Comparison of ENCODE assay signal across 14 cellular contexts in the genomic region with DNA sequence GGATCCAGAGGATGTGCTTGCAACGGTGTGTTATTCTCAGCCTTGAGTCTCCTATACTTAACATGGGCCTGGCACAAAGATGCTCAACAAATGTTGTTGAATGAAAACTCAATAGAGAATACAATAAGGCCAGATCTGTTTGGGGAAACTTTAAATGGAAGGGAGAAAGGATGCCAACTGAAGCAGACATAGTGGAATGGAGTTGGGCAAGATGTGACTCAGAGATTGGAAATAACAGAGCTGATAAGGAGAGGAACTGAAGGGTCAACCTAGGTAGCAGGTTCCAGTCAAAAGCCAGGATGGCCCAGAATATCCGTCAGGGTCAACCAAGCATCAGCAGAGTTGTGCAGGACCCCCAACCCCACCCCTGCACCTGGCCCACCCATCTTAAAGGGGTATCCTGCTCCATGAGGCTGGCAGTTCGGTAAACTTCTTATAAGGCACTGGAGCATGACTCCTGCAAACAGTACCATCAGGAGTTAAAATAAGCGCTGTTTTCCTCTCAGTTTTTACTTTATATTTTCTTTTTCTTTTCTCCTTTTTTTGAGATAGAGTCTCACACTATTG. TPM values are rescaled to one million over a fixed set of nuclear protein-coding genes. Genes with fewer than 3 reads are reported as not detected.
DNase-seq lines count a peak whose midpoint lies in the region; ATAC-seq and TF ChIP-seq lines count a peak whose summit lies in the region.
"Had no signal": no experiment of that assay in that cellular context is flagged by ENCODE, and none has a peak within 500 bp of the region (broad histone marks: within the 10 kb centered on the region; RNA-seq: fewer than 3 reads in every experiment).

No MANE protein-coding gene starts in this region.

- H3K36me3 Mint-ChIP-seq in activated naive CD4-positive, alpha-beta T cell treated with anti-CD3 and anti-CD28 coated beads, Interleukin-2, amount 50 U/mL, for 24 hours = no peaks in the 10 kb centered on the region
- H3K36me3 Mint-ChIP-seq: mesothelial cell of epicardium had no signal

- in situ Hi-C loops in brain microvascular endothelial cell (cut with HindIII; ENCODE audit: low pct_ligation_motif_present, low sequenced_read_pairs) = no loop called here

- no peaks in the 10 kb centered on the region for H3K9me3 Mint-ChIP-seq in activated naive CD4-positive, alpha-beta T cell treated with anti-CD3 and anti-CD28 coated beads, Interleukin-2, amount 50 U/mL, for 24 hours
- H3K9me3 Mint-ChIP-seq: mesothelial cell of epicardium had no signal

- H3K36me3 ChIP-seq in SK-N-MC (ENCODE audit: insufficient read depth, low read length) = no peaks in the 10 kb centered on the region
- no peaks in the 10 kb centered on the region for H3K36me3 ChIP-seq in brain microvascular endothelial cell (replicated peaks)
- H3K36me3 ChIP-seq in gastroesophageal sphincter = no peaks in the 10 kb centered on the region
- H3K36me3 ChIP-seq in upper lobe of left lung = no peaks in the 10 kb centered on the region
- H3K36me3 ChIP-seq: tibial artery had no signal

- no peak overlapping the region for H3K4me3 Mint-ChIP-seq in activated naive CD4-positive, alpha-beta T cell treated with anti-CD3 and anti-CD28 coated beads, Interleukin-2, amount 50 U/mL, for 24 hours

- TF ChIP-seq EP300 in gastroesophageal sphincter (IDR thresholded peaks at IDR 0.05) (no peak), upper lobe of left lung (IDR thresholded peaks at IDR 0.05) (no peak)

- H3K4me3 ChIP-seq in SK-N-MC (peak overlapping the region; percentile 99), fibroblast of the aortic adventitia (ENCODE audit: low read depth, low read length) (no peak overlapping the region), brain microvascular endothelial cell (ENCODE audit: low read depth, low read length) (no peak overlapping the region), gastroesophageal sphincter (no peak overlapping the region), upper lobe of left lung (no peak overlapping the region)

- 80 to 98% methylated on average over 2 to 4 of the region's 4 CpGs for WGBS in gastroesophageal sphincter (ENCODE audit: low coverage in 1 of 2), 2 donors
- WGBS in upper lobe of left lung, 2 donors = 96 to 97% methylated on average over 4 of the region's 4 CpGs

- peaks cover 41% of the 10 kb centered on the region for H3K4me1 Mint-ChIP-seq in activated naive CD4-positive, alpha-beta T cell treated with anti-CD3 and anti-CD28 coated beads, Interleukin-2, amount 50 U/mL, for 24 hours

- TF ChIP-seq POLR2A in gastroesophageal sphincter (IDR thresholded peaks at IDR 0.05) (no peak), upper lobe of left lung (IDR thresholded peaks at IDR 0.05) (no peak)

- no peak for TF ChIP-seq CTCF in fibroblast of the aortic adventitia (IDR thresholded peaks at IDR 0.05; ENCODE audit: insufficient read depth, low read length)
- no peak for TF ChIP-seq CTCF in brain microvascular endothelial cell (IDR thresholded peaks at IDR 0.05; ENCODE audit: low read depth, low read length, missing control alignments)
- no peak for TF ChIP-seq CTCF in gastroesophageal sphincter (IDR thresholded peaks at IDR 0.05)
- TF ChIP-seq CTCF in upper lobe of left lung (IDR thresholded peaks at IDR 0.05) = no peak

- peaks cover 2% of the 10 kb centered on the region for H3K27me3 Mint-ChIP-seq in activated naive CD4-positive, alpha-beta T cell treated with anti-CD3 and anti-CD28 coated beads, Interleukin-2, amount 50 U/mL, for 24 hours

- peaks cover 2% of the 10 kb centered on the region for H3K27me3 ChIP-seq in brain microvascular endothelial cell (replicated peaks)
- H3K27me3 ChIP-seq in gastroesophageal sphincter = peaks cover 13% of the 10 kb centered on the region
- H3K27me3 ChIP-seq in upper lobe of left lung = no peaks in the 10 kb centered on the region

- H3K9me3 ChIP-seq in SK-N-MC (ENCODE audit: low read depth, low read length) (no peaks in the 10 kb centered on the region), gastroesophageal sphincter (no peaks in the 10 kb centered on the region), upper lobe of left lung (no peaks in the 10 kb centered on the region)
- H3K9me3 ChIP-seq: tibial artery had no signal

- H3K27ac Mint-ChIP-seq in activated naive CD4-positive, alpha-beta T cell treated with anti-CD3 and anti-CD28 coated beads, Interleukin-2, amount 50 U/mL, for 24 hours = peak overlapping the region; percentile 56

- ATAC-seq in gastroesophageal sphincter (no peak), upper lobe of left lung (ENCODE audit: low FRiP score in 2 of 2) (no peak)

- H3K4me1 ChIP-seq in gastroesophageal sphincter = peaks cover 0 to 27% (median 3%) of the 10 kb centered on the region in 3 donors
- peaks cover 7 to 29% (median 14%) of the 10 kb centered on the region in 4 donors for H3K4me1 ChIP-seq in upper lobe of left lung

- H3K27ac ChIP-seq in SK-N-MC (peak overlapping the region; percentile 90; the same call in 1 of the 2 replicates), brain microvascular endothelial cell (no peak overlapping the region), gastroesophageal sphincter (peak overlapping the region in 2 of 4 donors; percentile 89 to 91), upper lobe of left lung (no peak overlapping the region)

- DNase-seq in activated naive CD4-positive, alpha-beta T cell (lab: John Stamatoyannopoulos, UW) = no peak
- DNase-seq in SK-N-MC (ENCODE audit: low read depth, low spot score) (no peak), fibroblast of the aortic adventitia (ENCODE audit: low read depth) (peak; percentile 30), brain microvascular endothelial cell (no peak), SW480 (ENCODE audit: low spot score) (no peak), upper lobe of left lung (no peak)
- DNase-seq: NCI-H1417 treated with DMSO at 0.1 percent for 48 hours, NCI-H748 treated with DMSO at 0.1 percent for 48 hours, SW 1271 had no signal

- H3K9ac ChIP-seq in SK-N-MC (ENCODE audit: insufficient read length) = peak overlapping the region; percentile 99

RNA-seq across cellular contexts. Expression of a gene that starts 1.0 kb away (rescaled TPM):
- total RNA-seq in fibroblast of the aortic adventitia (ENCODE audit: low replicate concordance) (0.82 and 4.5 TPM in 2 replicates), gastroesophageal sphincter (1 to 10 TPM; 2.6 to 4.7 (median 3.4) TPM), upper lobe of left lung (1 to 10 TPM in 5 of 6 donors, under 1 TPM in 1; 0.44 to 4.9 (median 4.2) TPM)

RNA-seq across cellular contexts. Expression of a gene that starts 15.7 kb away (rescaled TPM):
- total RNA-seq in fibroblast of the aortic adventitia (ENCODE audit: low replicate concordance) (21.6 and 27.9 TPM in 2 replicates), gastroesophageal sphincter (10 to 100 TPM; 15.3 to 27.5 (median 19.0) TPM), upper lobe of left lung (10 to 100 TPM; 21.1 to 58.9 (median 30.8) TPM)

RNA-seq across cellular contexts. Expression of a gene that starts 59.7 kb away (rescaled TPM):
- 12.9 and 13.8 TPM in 2 replicates for total RNA-seq in fibroblast of the aortic adventitia (ENCODE audit: low replicate concordance)
- 1 to 10 TPM; 3.4 to 7.4 (median 5.9) TPM for total RNA-seq in gastroesophageal sphincter
- 1 to 10 TPM in 1 of 6 donors, under 1 TPM in 3, not detected in 2; 0.30 to 2.0 (median 0.64) TPM for total RNA-seq in upper lobe of left lung
- total RNA-seq: epithelial cell of proximal tubule had no signal
